In the genomic region with DNA sequence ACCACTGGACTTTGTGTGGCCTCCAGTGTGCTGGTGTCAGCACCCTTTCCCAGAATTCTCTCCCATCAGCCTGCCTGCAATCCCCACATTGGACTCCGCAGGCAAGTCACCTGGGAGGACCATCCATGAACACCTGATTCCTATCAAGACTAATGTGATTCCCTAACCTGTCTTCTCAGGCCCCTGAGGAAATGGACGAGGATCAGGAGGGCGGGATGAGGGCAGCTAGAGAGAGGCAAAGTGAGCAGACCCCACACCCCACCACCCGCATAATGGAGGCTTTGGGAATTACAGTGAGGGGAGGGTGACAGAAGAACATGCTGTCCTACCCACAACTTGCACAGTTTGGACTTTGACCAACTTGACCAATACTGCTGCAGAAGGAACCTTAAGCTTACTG, we compare ENCODE assay signal across 33 cellular contexts.
"Had no signal": no experiment of that assay in that cellular context is flagged by ENCODE, and none has a peak within 500 bp of the region (broad histone marks: within the 10 kb centered on the region; RNA-seq: fewer than 3 reads in every experiment).

No MANE protein-coding gene starts in this region.

- H3K27me3 ChIP-seq: MG63 had no signal

- DNase-seq: Karpas-422, Kasumi-1, MG63, MM.1S, MV-4-11, NCI-H1048, NCI-H1092, NCI-H1092 treated with DMSO at 0.1 percent for 48 hours, NCI-H1105, NCI-H1105 treated with DMSO at 0.1 percent for 48 hours, NCI-H1417 treated with DMSO at 0.1 percent for 48 hours, NCI-H1436, NCI-H1436 treated with DMSO at 0.1 percent for 48 hours, NCI-H1694, NCI-H1694 treated with DMSO at 0.1 percent for 48 hours, NCI-H187, NCI-H187 treated with DMSO at 0.1 percent for 48 hours, NCI-H1930, NCI-H2029, NCI-H2029 treated with DMSO at 0.1 percent for 48 hours, NCI-H2081, NCI-H2081 treated with DMSO at 0.1 percent for 48 hours, NCI-H2107, NCI-H2171, NCI-H2171 treated with DMSO at 0.1 percent for 48 hours, NCI-H2227 treated with DMSO at 0.1 percent for 48 hours, NCI-H226, NCI-H345, NCI-H446, NCI-H446 treated with DMSO at 0.1 percent for 48 hours, NCI-H510A, NCI-H510A treated with DMSO at 0.1 percent for 48 hours had no signal

- H3K4me3 ChIP-seq: MG63 had no signal

- H3K9me3 ChIP-seq: MG63 had no signal

- H3K4me2 ChIP-seq: KMS-11 had no signal

- H3K36me3 ChIP-seq: MG63 had no signal

- H3K27ac ChIP-seq: KMS-11 had no signal

- H3K9ac ChIP-seq: KMS-11 had no signal
